ENCODE assay signal across 35 cellular contexts in genomic region chr2:126048719-126049118, GRCh38.
"Had no signal": no experiment of that assay in that cellular context is flagged by ENCODE, and none has a peak within 500 bp of the region (broad histone marks: within the 10 kb centered on the region; RNA-seq: fewer than 3 reads in every experiment).

No MANE protein-coding gene starts in this region.

- H3K27ac Mint-ChIP-seq: activated B cell treated with CpG ODN at 0.5 μM for 24 hours; activated CD4-positive, alpha-beta memory T cell treated with anti-CD3 and anti-CD28 coated beads for 36 hours; activated CD4-positive, alpha-beta T cell treated with anti-CD3 and anti-CD28 coated beads, Interleukin-2, amount 10 ng/mL, durations not matched to agents 24 days and 14 days; activated CD8-positive, alpha-beta T cell treated with anti-CD3 and anti-CD28 coated beads for 36 hours; activated naive CD4-positive, alpha-beta T cell treated with anti-CD3 and anti-CD28 coated beads for 36 hours; activated naive CD4-positive, alpha-beta T cell treated with anti-CD3 and anti-CD28 coated beads, Interleukin-2, amount 50 U/mL, for 72 hours; activated naive CD8-positive, alpha-beta T cell treated with anti-CD3 and anti-CD28 coated beads for 36 hours; activated T-cell treated with anti-CD3 and anti-CD28 coated beads, Interleukin-2, amount 50 U/mL, for 72 hours; activated T-helper 1 cell treated with anti-CD3 and anti-CD28 coated beads, Interleukin-12 subunit alpha, Interleukin-12 subunit beta, Interleukin-2, Interleukin-4 antibody, amounts not matched to agents 30 ng/mL and 10 ng/mL and 1 ng/mL, durations not matched to agents 14 hours and 24 hours and 36 hours; activated T-helper 17 cell treated with anti-CD3 and anti-CD28 coated beads, Interleukin-2, amount 50 U/mL, for 72 hours; T-helper 1 cell treated with Interleukin-12 subunit alpha and Interleukin-12 subunit beta and Interleukin-4 antibody, amounts not matched to agents 30 μg/mL and 1 μg/mL, for 36 hours; T-helper 2 cell treated with Interferon-gamma antibody and Interleukin-4, amounts not matched to agents 5 μg/mL and 100 μg/mL, for 36 hours had no signal

- H3K36me3 Mint-ChIP-seq: activated CD4-positive, alpha-beta memory T cell treated with anti-CD3 and anti-CD28 coated beads for 36 hours; activated naive CD8-positive, alpha-beta T cell treated with anti-CD3 and anti-CD28 coated beads for 36 hours had no signal

- H3K27me3 ChIP-seq: adrenal gland, body of pancreas, brain microvascular endothelial cell, breast epithelium had no signal

- ATAC-seq: activated CD8-positive, alpha-beta T cell treated with anti-CD3 and anti-CD28 coated beads for 36 hours; activated naive CD4-positive, alpha-beta T cell treated with anti-CD3 and anti-CD28 coated beads, Interleukin-2, amount 50 U/mL, for 72 hours; activated T-cell treated with anti-CD3 and anti-CD28 coated beads, Interleukin-2, amount 50 U/mL, for 4 hours; activated T-cell treated with anti-CD3 and anti-CD28 coated beads, Interleukin-2, amount 50 U/mL, for 72 hours; activated T-helper 17 cell treated with anti-CD3 and anti-CD28 coated beads, Interleukin-2, amount 50 U/mL, for 72 hours; body of pancreas had no signal

- H3K36me3 ChIP-seq: adrenal gland, brain microvascular endothelial cell, breast epithelium had no signal

- H3K4me3 ChIP-seq: adrenal gland, body of pancreas, breast epithelium had no signal

- H3K4me1 Mint-ChIP-seq: activated B cell treated with CpG ODN at 0.5 μM for 24 hours; activated CD4-positive, alpha-beta T cell treated with anti-CD3 and anti-CD28 coated beads, Interleukin-2, amount 10 ng/mL, durations not matched to agents 24 days and 14 days; activated naive CD8-positive, alpha-beta T cell treated with anti-CD3 and anti-CD28 coated beads for 36 hours; activated T-helper 17 cell treated with anti-CD3 and anti-CD28 coated beads, Interleukin-2, amount 50 U/mL, for 72 hours had no signal

- DNase-seq: activated B cell treated with CpG ODN at 0.5 μM for 24 hours; activated CD4-positive, alpha-beta memory T cell treated with anti-CD3 and anti-CD28 coated beads for 36 hours; activated CD4-positive, alpha-beta T cell treated with anti-CD3 and anti-CD28 coated beads for 4 hours; activated CD4-positive, alpha-beta T cell treated with anti-CD3 and anti-CD28 coated beads, Interleukin-2, amount 10 ng/mL, durations not matched to agents 24 days and 14 days; activated CD4-positive, alpha-beta T cell treated with anti-CD3 and anti-CD28 coated beads, Interleukin-2, amount 50 U/mL, for 1 hour; activated CD4-positive, alpha-beta T cell treated with anti-CD3 and anti-CD28 coated beads, Interleukin-2, amount 50 U/mL, for 4 hours; activated CD4-positive, CD25-positive, alpha-beta regulatory T cell treated with anti-CD3 and anti-CD28 coated beads, Interleukin-2, amount 50 U/mL, for 72 hours; activated CD8-positive, alpha-beta memory T cell treated with anti-CD3 and anti-CD28 coated beads, Interleukin-2, amount 50 U/mL, for 4 hours; activated CD8-positive, alpha-beta T cell treated with anti-CD3 and anti-CD28 coated beads for 36 hours; activated effector memory CD4-positive, alpha-beta T cell treated with anti-CD3 and anti-CD28 coated beads, Interleukin-2, amount 50 U/mL, for 16 hours; activated gamma-delta T cell treated with Interleukin-2 at 50 U/mL for 16 hours; activated naive CD4-positive, alpha-beta T cell; activated naive CD4-positive, alpha-beta T cell treated with anti-CD3 and anti-CD28 coated beads for 36 hours; activated naive CD4-positive, alpha-beta T cell treated with anti-CD3 and anti-CD28 coated beads, Interleukin-2, amount 50 U/mL, for 16 hours; activated naive CD8-positive, alpha-beta T cell treated with anti-CD3 and anti-CD28 coated beads for 36 hours; activated T-cell treated with anti-CD3 and anti-CD28 coated beads for 4 hours; activated T-cell treated with anti-CD3 and anti-CD28 coated beads, Interleukin-2, amount 50 U/mL, for 1 hour; activated T-cell treated with anti-CD3 and anti-CD28 coated beads, Interleukin-2, amount 50 U/mL, for 4 hours; activated T-cell treated with anti-CD3 and anti-CD28 coated beads, Interleukin-2, amount 50 U/mL, for 72 hours; adrenal gland; amniotic stem cell; aorta; body of pancreas; brain microvascular endothelial cell; central memory CD4-positive, alpha-beta T cell; T-helper 1 cell; T-helper 2 cell; T-helper 9 cell had no signal

- H3K9me3 Mint-ChIP-seq: activated CD4-positive, alpha-beta T cell treated with anti-CD3 and anti-CD28 coated beads, Interleukin-2, amount 10 ng/mL, durations not matched to agents 24 days and 14 days had no signal

- H3K4me1 ChIP-seq: adrenal gland, body of pancreas, breast epithelium had no signal

- H3K4me3 Mint-ChIP-seq: activated B cell treated with CpG ODN at 0.5 μM for 24 hours; activated CD4-positive, alpha-beta memory T cell treated with anti-CD3 and anti-CD28 coated beads for 36 hours; activated CD4-positive, alpha-beta T cell treated with anti-CD3 and anti-CD28 coated beads, Interleukin-2, amount 10 ng/mL, durations not matched to agents 24 days and 14 days; activated CD8-positive, alpha-beta T cell treated with anti-CD3 and anti-CD28 coated beads for 36 hours; activated naive CD4-positive, alpha-beta T cell treated with anti-CD3 and anti-CD28 coated beads for 36 hours; activated naive CD8-positive, alpha-beta T cell treated with anti-CD3 and anti-CD28 coated beads for 36 hours; activated T-cell treated with anti-CD3 and anti-CD28 coated beads, Interleukin-2, amount 50 U/mL, for 4 hours; activated T-cell treated with anti-CD3 and anti-CD28 coated beads, Interleukin-2, amount 50 U/mL, for 72 hours; activated T-helper 1 cell treated with anti-CD3 and anti-CD28 coated beads, Interleukin-12 subunit alpha, Interleukin-12 subunit beta, Interleukin-2, Interleukin-4 antibody, amounts not matched to agents 30 ng/mL and 10 ng/mL and 1 ng/mL, durations not matched to agents 14 hours and 24 hours and 36 hours; activated T-helper 17 cell treated with anti-CD3 and anti-CD28 coated beads, Interleukin-2, amount 50 U/mL, for 72 hours; T-helper 1 cell treated with Interleukin-12 subunit alpha and Interleukin-12 subunit beta and Interleukin-4 antibody, amounts not matched to agents 30 μg/mL and 1 μg/mL, for 36 hours; T-helper 2 cell treated with Interferon-gamma antibody and Interleukin-4, amounts not matched to agents 5 μg/mL and 100 μg/mL, for 36 hours had no signal

- H3K9me3 ChIP-seq: body of pancreas had no signal

- H3K27me3 Mint-ChIP-seq: activated B cell treated with CpG ODN at 0.5 μM for 24 hours; activated CD4-positive, alpha-beta memory T cell treated with anti-CD3 and anti-CD28 coated beads for 36 hours; activated CD4-positive, alpha-beta T cell treated with anti-CD3 and anti-CD28 coated beads, Interleukin-2, amount 10 ng/mL, durations not matched to agents 24 days and 14 days; activated CD8-positive, alpha-beta T cell treated with anti-CD3 and anti-CD28 coated beads for 36 hours; activated naive CD8-positive, alpha-beta T cell treated with anti-CD3 and anti-CD28 coated beads for 36 hours; activated T-helper 17 cell treated with anti-CD3 and anti-CD28 coated beads, Interleukin-2, amount 50 U/mL, for 72 hours had no signal

- H3K27ac ChIP-seq: adrenal gland, body of pancreas, brain microvascular endothelial cell, breast epithelium, VCaP had no signal
